8 cellular contexts compared by ENCODE assay signal in the genomic region with DNA sequence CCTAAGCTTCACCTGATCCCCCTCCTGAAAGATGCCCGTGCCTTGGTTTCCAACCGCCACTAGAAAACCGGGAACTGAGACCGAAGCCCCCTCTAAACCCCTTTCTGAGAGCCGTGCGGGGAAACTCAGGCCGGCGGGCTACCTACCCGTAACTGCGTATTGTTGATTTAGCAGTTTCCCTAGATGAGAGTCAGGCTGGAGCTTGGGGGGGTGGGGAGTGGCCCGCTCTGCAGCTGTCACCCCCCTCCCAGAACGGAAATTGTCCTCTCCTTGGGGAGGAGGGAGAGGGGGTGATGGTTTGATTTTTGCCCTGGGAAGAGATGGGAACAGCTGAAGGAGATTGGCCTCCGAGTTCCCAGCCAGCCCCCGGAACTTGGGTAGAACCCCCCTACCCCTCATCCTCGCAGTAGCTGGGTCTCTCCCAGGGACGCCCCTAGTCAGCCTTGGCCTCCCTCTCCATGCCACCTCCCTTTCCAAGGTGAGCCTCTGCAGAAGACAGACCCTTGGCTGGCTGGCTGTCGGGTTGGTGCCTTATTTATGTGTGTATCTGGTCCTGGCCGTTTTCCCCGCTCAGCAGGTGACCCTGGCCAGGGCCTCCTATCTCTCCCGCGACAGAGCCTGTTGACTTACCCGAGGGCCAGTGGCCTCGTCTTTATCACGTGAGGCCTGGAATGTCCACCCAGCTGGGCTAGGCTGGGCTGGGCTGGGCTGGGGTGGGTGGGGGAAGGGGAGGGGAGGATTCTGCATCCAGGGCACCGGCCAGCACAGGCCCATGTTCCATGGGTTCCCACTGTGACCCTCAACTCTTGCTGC. TPM values are rescaled to one million over a fixed set of nuclear protein-coding genes. Genes with fewer than 3 reads are reported as not detected.
DNase-seq lines count a peak whose midpoint lies in the region; ATAC-seq lines count a peak whose summit lies in the region.

No MANE protein-coding gene starts in this region.

- peak overlapping the region; percentile 96 for H3K4me3 Mint-ChIP-seq in natural killer cell treated with Interleukin-12 subunit alpha and Interleukin-12 subunit beta and Interleukin-15 and Interleukin-18, amount 100 ng/mL, for 72 hours

- DNase-seq in GM03348 (ENCODE audit: low spot score) (peak; percentile 69), SHP77 treated with DMSO at 0.1 percent for 48 hours (lab: John Stamatoyannopoulos, UW) (peak; percentile 67), fibroblast of gingiva (ENCODE audit: low read depth) (peak; percentile 42), LoVo (ENCODE audit: low spot score) (no peak)
- DNase-seq in natural killer cell treated with Interleukin-12 subunit alpha and Interleukin-12 subunit beta and Interleukin-15 and Interleukin-18, amount 100 ng/mL, for 72 hours (ENCODE audit: low spot score), result no peak

- ATAC-seq in natural killer cell treated with Interleukin-12 subunit alpha and Interleukin-12 subunit beta and Interleukin-15 and Interleukin-18, amount 100 ng/mL, for 72 hours, result no peak
- no peak for ATAC-seq in GM21737 (IDR thresholded peaks at IDR 0.05; ENCODE audit: unreplicated experiment)
- no peak for ATAC-seq in HG03097 (IDR thresholded peaks at IDR 0.05; ENCODE audit: low FRiP score, unreplicated experiment)
- no peak for ATAC-seq in GM21576 (IDR thresholded peaks at IDR 0.05; ENCODE audit: unreplicated experiment)

- H3K27ac Mint-ChIP-seq in natural killer cell treated with Interleukin-12 subunit alpha and Interleukin-12 subunit beta and Interleukin-15 and Interleukin-18, amount 100 ng/mL, for 72 hours, result peak overlapping the region; percentile 63 to 90

- H3K27me3 Mint-ChIP-seq in natural killer cell treated with Interleukin-12 subunit alpha and Interleukin-12 subunit beta and Interleukin-15 and Interleukin-18, amount 100 ng/mL, for 72 hours, result no peaks in the 10 kb centered on the region

- no peaks in the 10 kb centered on the region for H3K36me3 Mint-ChIP-seq in natural killer cell treated with Interleukin-12 subunit alpha and Interleukin-12 subunit beta and Interleukin-15 and Interleukin-18, amount 100 ng/mL, for 72 hours

- no peaks in the 10 kb centered on the region for H3K9me3 Mint-ChIP-seq in natural killer cell treated with Interleukin-12 subunit alpha and Interleukin-12 subunit beta and Interleukin-15 and Interleukin-18, amount 100 ng/mL, for 72 hours

- peaks cover 47 to 57% of the 10 kb centered on the region in 2 donors for H3K4me1 Mint-ChIP-seq in natural killer cell treated with Interleukin-12 subunit alpha and Interleukin-12 subunit beta and Interleukin-15 and Interleukin-18, amount 100 ng/mL, for 72 hours (ENCODE audit: low read depth in 2 of 2)

RNA-seq across cellular contexts. Expression of a gene that starts 2.7 kb away (rescaled TPM):
- total RNA-seq in natural killer cell treated with Interleukin-12 subunit alpha and Interleukin-12 subunit beta and Interleukin-15 and Interleukin-18, amount 100 ng/mL, for 72 hours, result 1 to 10 TPM; 4.7 to 9.0 TPM

Comparison
In these comparisons a context has a peak if more than half of its experiments do, and no peak if none do; other contexts are left out.
1. DNase-seq: peak in GM03348 (single experiment), SHP77 treated with DMSO at 0.1 percent for 48 hours (single experiment) and fibroblast of gingiva (single experiment); none in natural killer cell treated with Interleukin-12 subunit alpha and Interleukin-12 subunit beta and Interleukin-15 and Interleukin-18, amount 100 ng/mL, for 72 hours (single experiment) and LoVo (single experiment).